In genomic region chr1:234655328-234656069, GRCh38 we compare ENCODE assay signal across 16 cellular contexts. TPM values are rescaled to one million over a fixed set of nuclear protein-coding genes. Genes with fewer than 3 reads are reported as not detected.
DNase-seq lines count a peak whose midpoint lies in the region; ATAC-seq, FAIRE-seq and TF ChIP-seq lines count a peak whose summit lies in the region.
"Had no signal": no experiment of that assay in that cellular context is flagged by ENCODE, and none has a peak within 500 bp of the region (broad histone marks: within the 10 kb centered on the region; RNA-seq: fewer than 3 reads in every experiment).

No MANE protein-coding gene starts in this region.

- no peaks in the 10 kb centered on the region for H4K20me1 ChIP-seq in endothelial cell of umbilical vein (replicated peaks; ENCODE audit: control insufficient read depth, extremely low read depth, insufficient read depth, low read length)
- H4K20me1 ChIP-seq in smooth muscle cell (ENCODE audit: low read depth), result no peaks in the 10 kb centered on the region

- DNase-seq in HT1080 (ENCODE audit: low read depth), result peak; percentile 39
- DNase-seq in RPMI7951 (ENCODE audit: low read depth), result peak; percentile 74
- no peak for DNase-seq in endothelial cell of umbilical vein (ENCODE audit: low read depth, low spot score)
- DNase-seq in smooth muscle cell (lab: John Stamatoyannopoulos, UW; ENCODE audit: unreplicated experiment), result no peak
- DNase-seq in COR-L47 (lab: John Stamatoyannopoulos, UW), result no peak
- DNase-seq: activated CD4-positive, alpha-beta T cell treated with anti-CD3 and anti-CD28 coated beads, Interleukin-2, amount 10 ng/mL, durations not matched to agents 24 days and 14 days; activated gamma-delta T cell; adrenal gland; immature natural killer cell; lower lobe of right lung; MV-4-11; ovary; Peyer's patch had no signal

- H3K4me1 ChIP-seq in endothelial cell of umbilical vein (ENCODE audit: control insufficient read depth, extremely low read depth, insufficient read depth, low read length) (peaks cover 33% of the 10 kb centered on the region), smooth muscle cell (ENCODE audit: low read depth) (peaks cover 11% of the 10 kb centered on the region)

- CTCF ChIA-PET in endothelial cell of umbilical vein (lab: Charles Lee), result interaction anchor here (0.8 kb wide), 1 partner anchor 428 kb away, joined by 3 read pairs; no protein-coding TSS in a partner anchor

- POLR2A ChIA-PET in endothelial cell of umbilical vein (lab: Charles Lee), result no interaction called here

- intact Hi-C loops in endothelial cell of umbilical vein (cut with micrococcal nuclease), result no loop called here

- ATAC-seq in HG03196 (IDR thresholded peaks at IDR 0.05; ENCODE audit: unreplicated experiment) (no peak), HG02870 (IDR thresholded peaks at IDR 0.05; ENCODE audit: unreplicated experiment) (no peak)
- ATAC-seq: lower lobe of right lung had no signal

- H3K4me3 ChIP-seq in endothelial cell of umbilical vein (replicated peaks in 1 of 3; ENCODE audit: insufficient read depth in 1 of 3, low read depth in 1 of 3, low read length in 3 of 3) (no peak overlapping the region), smooth muscle cell (no peak overlapping the region)
- H3K4me3 ChIP-seq: adrenal gland, lower lobe of right lung, ovary, Peyer's patch had no signal

- H2AFZ ChIP-seq in endothelial cell of umbilical vein (ENCODE audit: low read depth, low read length) (no peak overlapping the region), smooth muscle cell (ENCODE audit: low read depth) (no peak overlapping the region)

- TF ChIP-seq CTCF in endothelial cell of umbilical vein (IDR thresholded peaks at IDR 0.05; ENCODE audit: extremely low read depth in 1 of 2, insufficient read depth in 1 of 2, low read depth in 1 of 2, low read length in 2 of 2) (no peak), smooth muscle cell (IDR thresholded peaks at IDR 0.05; ENCODE audit: borderline replicate concordance, insufficient read depth, poor library complexity, severe bottlenecking) (no peak)

- H3K4me2 ChIP-seq in endothelial cell of umbilical vein (ENCODE audit: insufficient read depth, low read length), result no peak overlapping the region
- H3K4me2 ChIP-seq in smooth muscle cell, result no peak overlapping the region

- H3K9ac ChIP-seq in endothelial cell of umbilical vein (replicated peaks; ENCODE audit: extremely low read depth, insufficient read depth, low read length) (no peak overlapping the region), smooth muscle cell (ENCODE audit: low read depth) (no peak overlapping the region)

- no peaks in the 10 kb centered on the region for H3K9me3 ChIP-seq in endothelial cell of umbilical vein (replicated peaks; ENCODE audit: control insufficient read depth, insufficient read depth, low read length)
- no peaks in the 10 kb centered on the region for H3K9me3 ChIP-seq in smooth muscle cell (replicated peaks; ENCODE audit: low read depth)
- H3K9me3 ChIP-seq: adrenal gland, lower lobe of right lung, ovary, Peyer's patch had no signal

- TF ChIP-seq POLR2A in endothelial cell of umbilical vein (IDR thresholded peaks at IDR 0.05; ENCODE audit: low read depth, low read length), result no peak

- no peak for FAIRE-seq in endothelial cell of umbilical vein (lab: Jason Lieb, UNC)
- FAIRE-seq: GM12891 had no signal

- 81% methylated on average over 8 of the region's 8 CpGs for WGBS in smooth muscle cell (ENCODE audit: low lambda C conversion rate)

- no peaks in the 10 kb centered on the region for H3K79me2 ChIP-seq in endothelial cell of umbilical vein (ENCODE audit: control insufficient read depth, insufficient read depth, low read length)
- no peaks in the 10 kb centered on the region for H3K79me2 ChIP-seq in smooth muscle cell (ENCODE audit: low read depth)

- dilution Hi-C loops in endothelial cell of umbilical vein (cut with MboI; ENCODE audit: extremely low pct_ligation_motif_present, low sequenced_read_pairs), result no loop called here

- H3K9me1 ChIP-seq in endothelial cell of umbilical vein (replicated peaks; ENCODE audit: control insufficient read depth, extremely low read depth, insufficient read depth, low read length), result no peaks in the 10 kb centered on the region

- no peaks in the 10 kb centered on the region for H3K27me3 ChIP-seq in endothelial cell of umbilical vein (ENCODE audit: control insufficient read depth in 2 of 2, insufficient read depth in 2 of 2, low read length in 2 of 2)
- no peaks in the 10 kb centered on the region for H3K27me3 ChIP-seq in smooth muscle cell (ENCODE audit: low read depth)
- H3K27me3 ChIP-seq: adrenal gland, ovary, Peyer's patch had no signal

- H3K27ac ChIP-seq in endothelial cell of umbilical vein (ENCODE audit: insufficient read depth, low read depth, low read length) (no peak overlapping the region), smooth muscle cell (ENCODE audit: low read depth) (peak overlapping the region; percentile 92)
- H3K27ac ChIP-seq: adrenal gland, lower lobe of right lung, ovary, Peyer's patch had no signal

- peaks cover 10% of the 10 kb centered on the region for H3F3A ChIP-seq in smooth muscle cell (ENCODE audit: low read depth)

- H3K36me3 ChIP-seq in endothelial cell of umbilical vein (ENCODE audit: control insufficient read depth in 2 of 2, extremely low read depth in 1 of 2, insufficient read depth in 2 of 2, low read length in 2 of 2), result no peaks in the 10 kb centered on the region
- no peaks in the 10 kb centered on the region for H3K36me3 ChIP-seq in smooth muscle cell (ENCODE audit: low read depth)
- H3K36me3 ChIP-seq: adrenal gland, lower lobe of right lung, ovary, Peyer's patch had no signal

- no TSS peak for BruUV-seq in endothelial cell of umbilical vein (replicated peaks; lab: Mats Ljungman, UMichigan)

TF ChIP-seq in endothelial cell of umbilical vein, 7 proteins besides CTCF, POLR2A, EP300 and RAD21:
- TF ChIP-seq GATA2 (IDR thresholded peaks at IDR 0.05; ENCODE audit: insufficient read depth, insufficient read length, low read depth, low read length), result peak; percentile 29
- TF ChIP-seq FOS (IDR thresholded peaks at IDR 0.05; ENCODE audit: borderline replicate concordance, insufficient read depth, low read length), result no peak
TF ChIP-seq in endothelial cell of umbilical vein: peak in this region for 1.

RNA-seq across cellular contexts. Expression of gene IRF2BP2, which starts 45.5 kb away (rescaled TPM):
- total RNA-seq in HT1080 (2014; rRNA removed; shearing (Covaris generic)), result 47.8 and 69.6 TPM in 2 replicates
- polyA plus RNA-seq in HT1080 (2015; cell fraction: cytosol; rRNA removed), result 68.2 and 68.8 TPM in 2 replicates
- 90.5 and 110 TPM in 2 replicates for polyA plus RNA-seq in HT1080 (2015; cell fraction: nucleus; rRNA removed)
- total RNA-seq in RPMI7951 (2014; rRNA removed; shearing (Covaris generic)), result 41.6 and 47.7 TPM in 2 replicates
- total RNA-seq in endothelial cell of umbilical vein (109 TPM in 2 replicates), smooth muscle cell (89.5 and 101 TPM in 2 replicates)
- polyA plus RNA-seq in endothelial cell of umbilical vein (65.4 and 66.6 TPM in 2 replicates), smooth muscle cell (40.3 and 44.5 TPM in 2 replicates)
- polyA plus RNA-seq in endothelial cell of umbilical vein (2011; cell fraction: cytosol; rRNA removed), result 54.8 and 66.0 TPM in 2 replicates
- 154 and 212 TPM in 2 replicates for polyA plus RNA-seq in endothelial cell of umbilical vein (2011; cell fraction: nucleus; rRNA removed)
- polyA plus RNA-seq in endothelial cell of umbilical vein (2012), result 52.6 and 76.5 TPM in 2 replicates
- 57.9 and 61.4 TPM in 2 replicates for polyA minus RNA-seq in endothelial cell of umbilical vein
- polyA minus RNA-seq in endothelial cell of umbilical vein (2011; cell fraction: cytosol; rRNA and poly(A)+ RNA removed), result 65.2 TPM
- 78.8 and 129 TPM in 2 replicates for polyA minus RNA-seq in endothelial cell of umbilical vein (2011; cell fraction: nucleus; rRNA and poly(A)+ RNA removed)

Comparison
In these comparisons a context has a peak if more than half of its experiments do, and no peak if none do; other contexts are left out.
1. DNase-seq: peak in HT1080 (single experiment) and RPMI7951 (single experiment); none in endothelial cell of umbilical vein (single experiment), smooth muscle cell (single experiment) and COR-L47 (single experiment).